Comparison of ENCODE assay signal across 8 cellular contexts in genomic region chr3:135030768-135031615, GRCh38.
DNase-seq lines count a peak whose midpoint lies in the region; TF ChIP-seq lines count a peak whose summit lies in the region.
"Not testable (repeated sequence)": the region's sequence is repeated elsewhere in the genome, so short reads cannot be mapped to it uniquely, and the experiment has no call there.

No MANE protein-coding gene starts in this region.

- H3K36me3 ChIP-seq in ES-I3 (ENCODE audit: insufficient read depth, low read length); cardiac muscle cell; iPS-20b (ENCODE audit: insufficient read depth, low read depth, low read length); smooth muscle cell (ENCODE audit: low read depth): not testable (repeated sequence)

- WGBS in smooth muscle cell (ENCODE audit: low lambda C conversion rate): 16% methylated on average over 27 of the region's 27 CpGs

- peaks cover 22% of the 10 kb centered on the region for H3K27me3 Mint-ChIP-seq in chondrocyte (ENCODE audit: low read depth)
- H3K27me3 Mint-ChIP-seq in nephron progenitor cell (ENCODE audit: low read depth, poor library complexity): not testable (repeated sequence)

- H3K27ac Mint-ChIP-seq in chondrocyte (ENCODE audit: unreplicated experiment): not testable (repeated sequence)
- H3K27ac Mint-ChIP-seq in nephron progenitor cell: peak overlapping the region; percentile 70

- peak; percentile 53 for DNase-seq in NCI-H1105 (lab: John Stamatoyannopoulos, UW)
- DNase-seq in NCI-H69 (lab: John Stamatoyannopoulos, UW): peak; percentile 48
- DNase-seq in chondrocyte (ENCODE audit: low spot score); cardiac muscle cell (ENCODE audit: low read depth in 1 of 2, low spot score in 1 of 2); nephron progenitor cell; smooth muscle cell (lab: John Stamatoyannopoulos, UW; ENCODE audit: unreplicated experiment): not testable (repeated sequence)

- not testable (repeated sequence) for H2AFZ ChIP-seq in smooth muscle cell (ENCODE audit: low read depth)

- not testable (repeated sequence) for H3K36me3 Mint-ChIP-seq in chondrocyte (ENCODE audit: low read depth); nephron progenitor cell (ENCODE audit: low read depth)

- H3K4me3 ChIP-seq in cardiac muscle cell (peak overlapping the region; percentile 5), iPS-20b (ENCODE audit: low read length) (peak overlapping the region; percentile 70), smooth muscle cell (peak overlapping the region; percentile 43)

- H3K9ac ChIP-seq in ES-I3 (ENCODE audit: low read depth, low read length): peak overlapping the region; percentile 60; the same call in 1 of the 2 replicates
- H3K9ac ChIP-seq in iPS-20b (ENCODE audit: low read depth, low read length): peak overlapping the region; percentile 33; the same call in 1 of the 2 replicates
- not testable (repeated sequence) for H3K9ac ChIP-seq in smooth muscle cell (ENCODE audit: low read depth)

- H3K4me3 Mint-ChIP-seq in chondrocyte (ENCODE audit: unreplicated experiment) (peak overlapping the region; percentile 46), nephron progenitor cell (peak overlapping the region; percentile 85)

- H3K27me3 ChIP-seq in cardiac muscle cell; iPS-20b (ENCODE audit: insufficient read depth, low read length): not testable (repeated sequence)
- peaks cover 18% of the 10 kb centered on the region for H3K27me3 ChIP-seq in smooth muscle cell (ENCODE audit: low read depth)

- peak overlapping the region; percentile 79 for H3K4me2 ChIP-seq in smooth muscle cell

- not testable (repeated sequence) for H3K27ac ChIP-seq in cardiac muscle cell; iPS-20b (ENCODE audit: low read length); smooth muscle cell (ENCODE audit: low read depth)

- not testable (repeated sequence) for H3K9me3 ChIP-seq in ES-I3 (ENCODE audit: control insufficient read depth, insufficient read depth, low read length); cardiac muscle cell (ENCODE audit: low read depth); iPS-20b (ENCODE audit: insufficient read depth, low read depth, low read length); smooth muscle cell (replicated peaks; ENCODE audit: low read depth)

- H3K4me1 Mint-ChIP-seq in chondrocyte (ENCODE audit: low read depth): not testable (repeated sequence)
- peaks cover 54% of the 10 kb centered on the region for H3K4me1 Mint-ChIP-seq in nephron progenitor cell

- not testable (repeated sequence) for TF ChIP-seq CTCF in chondrocyte (IDR thresholded peaks at IDR 0.05); cardiac muscle cell (IDR thresholded peaks at IDR 0.05; ENCODE audit: low read depth, low read length); nephron progenitor cell (IDR thresholded peaks at IDR 0.05); smooth muscle cell (IDR thresholded peaks at IDR 0.05; ENCODE audit: borderline replicate concordance, insufficient read depth, poor library complexity, severe bottlenecking)

- not testable (repeated sequence) for H3F3A ChIP-seq in smooth muscle cell (ENCODE audit: low read depth)

- H4K20me1 ChIP-seq in smooth muscle cell (ENCODE audit: low read depth): not testable (repeated sequence)

- H3K79me2 ChIP-seq in smooth muscle cell (ENCODE audit: low read depth): not testable (repeated sequence)

- H3K9me3 Mint-ChIP-seq in chondrocyte (ENCODE audit: low read depth); nephron progenitor cell: not testable (repeated sequence)

- not testable (repeated sequence) for H3K4me1 ChIP-seq in ES-I3 (ENCODE audit: insufficient read depth, low read length); cardiac muscle cell (ENCODE audit: low read depth); iPS-20b (ENCODE audit: insufficient read depth, low read length); smooth muscle cell (ENCODE audit: low read depth)

Comparison
In these comparisons a context has a peak if more than half of its experiments do, and no peak if none do; other contexts are left out.
1. H3K4me3 ChIP-seq: peak in every context shown above with its lines; median percentile 70 in iPS-20b; 43 in smooth muscle cell; 5 in cardiac muscle cell.